Comparison of ENCODE assay signal across 19 cellular contexts in the genomic region with DNA sequence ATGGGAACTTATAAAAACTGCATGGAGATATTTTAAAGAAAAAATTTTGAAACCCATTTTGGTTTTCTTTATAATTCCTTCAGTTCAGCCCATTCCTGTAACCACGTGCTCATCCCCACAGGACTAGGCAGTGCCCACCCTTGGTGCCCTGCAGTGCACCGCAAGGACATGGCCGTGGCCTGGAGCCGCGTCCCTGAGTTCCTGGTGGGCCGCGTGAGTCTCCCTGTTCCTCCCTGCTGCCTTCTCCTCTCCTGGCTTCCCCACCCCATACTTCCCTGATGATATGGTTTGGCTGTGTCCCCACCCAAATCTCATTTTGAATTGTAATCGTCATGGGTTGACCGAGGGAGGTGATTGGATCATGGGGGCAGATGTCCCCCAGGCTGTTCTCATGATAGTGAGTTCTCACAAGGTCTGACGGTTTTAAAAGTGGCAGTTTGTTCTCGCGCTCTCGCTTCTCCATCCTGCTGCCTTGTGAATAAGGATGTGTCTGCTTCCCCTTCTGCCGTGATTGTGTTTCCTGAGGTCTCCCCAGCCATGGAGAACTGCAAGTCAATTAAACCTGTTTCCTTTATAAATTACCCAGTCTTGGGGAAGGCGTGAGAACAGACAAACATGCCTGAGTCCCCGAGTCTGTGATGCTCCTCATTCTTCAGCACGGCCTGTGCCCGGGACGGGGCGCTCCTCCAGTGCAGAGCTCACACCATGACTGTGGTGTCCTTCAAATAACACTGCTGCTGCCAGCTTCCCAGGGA. TPM values are rescaled to one million over a fixed set of nuclear protein-coding genes. Genes with fewer than 3 reads are reported as not detected.
A peak's percentile ranks its signal among the peaks of the same experiment; 100 is the strongest.
DNase-seq lines count a peak whose midpoint lies in the region; ATAC-seq and TF ChIP-seq lines count a peak whose summit lies in the region.
"Had no signal": no experiment of that assay in that cellular context is flagged by ENCODE, and none has a peak within 500 bp of the region (broad histone marks: within the 10 kb centered on the region; RNA-seq: fewer than 3 reads in every experiment).

No MANE protein-coding gene starts in this region.

- intact Hi-C loops in spleen (cut with DNase I; ENCODE audit: low total_unique reads), result no loop called here

- H3K9me3 ChIP-seq in T-helper 17 cell (ENCODE audit: control insufficient read depth, low read length, poor library complexity, severe bottlenecking) (no peaks in the 10 kb centered on the region), spleen (no peaks in the 10 kb centered on the region)

- H3K9me3 Mint-ChIP-seq in T-helper 2 cell treated with Interferon-gamma antibody and Interleukin-4, amounts not matched to agents 5 μg/mL and 100 μg/mL, for 36 hours, result no peaks in the 10 kb centered on the region
- H3K9me3 Mint-ChIP-seq: activated naive CD4-positive, alpha-beta T cell treated with anti-CD3 and anti-CD28 coated beads, Interleukin-2, amount 50 U/mL, for 72 hours; effector memory CD8-positive, alpha-beta T cell; stimulated activated memory B cell treated with anti-CD40 and anti-IgM and Interleukin-4, amounts not matched to agents 10 μg/mL and 1 μg/mL and 100 μg/mL, for 72 hours had no signal

- H3K27ac Mint-ChIP-seq in T-helper 17 cell, result peak overlapping the region; percentile 57
- H3K27ac Mint-ChIP-seq in T-helper 2 cell treated with Interferon-gamma antibody and Interleukin-4, amounts not matched to agents 5 μg/mL and 100 μg/mL, for 36 hours, result no peak overlapping the region
- H3K27ac Mint-ChIP-seq: effector memory CD8-positive, alpha-beta T cell; stimulated activated memory B cell treated with anti-CD40 and anti-IgM and Interleukin-4, amounts not matched to agents 10 μg/mL and 1 μg/mL and 100 μg/mL, for 72 hours had no signal

- H3K4me1 ChIP-seq in spleen, result peaks cover 0 to 43% (median 23%) of the 10 kb centered on the region in 6 donors

- WGBS in spleen, 5 donors, result 43 to 52% (median 48%) methylated on average over 20 of the region's 20 CpGs

- no peak for TF ChIP-seq POLR2A in spleen (IDR thresholded peaks at IDR 0.05)

- no peak overlapping the region for H3K4me3 Mint-ChIP-seq in T-helper 17 cell
- H3K4me3 Mint-ChIP-seq in T-helper 2 cell treated with Interferon-gamma antibody and Interleukin-4, amounts not matched to agents 5 μg/mL and 100 μg/mL, for 36 hours, result no peak overlapping the region
- H3K4me3 Mint-ChIP-seq: effector memory CD8-positive, alpha-beta T cell; stimulated activated memory B cell treated with anti-CD40 and anti-IgM and Interleukin-4, amounts not matched to agents 10 μg/mL and 1 μg/mL and 100 μg/mL, for 72 hours had no signal

- TF ChIP-seq CTCF in spleen (IDR thresholded peaks at IDR 0.05 in 8 of 11, conservative IDR thresholded peaks at IDR 0.05 in 3 of 11), result no peak

- peaks cover 8% of the 10 kb centered on the region for H3K36me3 Mint-ChIP-seq in T-helper 17 cell (ENCODE audit: low read depth)
- H3K36me3 Mint-ChIP-seq in T-helper 2 cell treated with Interferon-gamma antibody and Interleukin-4, amounts not matched to agents 5 μg/mL and 100 μg/mL, for 36 hours (ENCODE audit: low read depth), result no peaks in the 10 kb centered on the region
- H3K36me3 Mint-ChIP-seq: activated naive CD4-positive, alpha-beta T cell treated with anti-CD3 and anti-CD28 coated beads, Interleukin-2, amount 50 U/mL, for 72 hours had no signal

- H3K27me3 ChIP-seq in spleen (replicated peaks in 1 of 7), result no peaks in the 10 kb centered on the region

- ATAC-seq in T-helper 17 cell (no peak), GM21619 (IDR thresholded peaks at IDR 0.05; ENCODE audit: unreplicated experiment) (no peak)
- ATAC-seq: activated naive CD4-positive, alpha-beta T cell treated with anti-CD3 and anti-CD28 coated beads, Interleukin-2, amount 50 U/mL, for 72 hours; effector memory CD8-positive, alpha-beta T cell; PC-3; stimulated activated memory B cell treated with anti-CD40 and anti-IgM and Interleukin-4, amounts not matched to agents 10 μg/mL and 1 μg/mL and 100 μg/mL, for 72 hours had no signal

- no peak overlapping the region for H3K4me3 ChIP-seq in spleen
- H3K4me3 ChIP-seq: skin epidermis had no signal

- no peaks in the 10 kb centered on the region for H3K27me3 Mint-ChIP-seq in T-helper 17 cell
- no peaks in the 10 kb centered on the region for H3K27me3 Mint-ChIP-seq in T-helper 2 cell treated with Interferon-gamma antibody and Interleukin-4, amounts not matched to agents 5 μg/mL and 100 μg/mL, for 36 hours (ENCODE audit: low read depth)
- H3K27me3 Mint-ChIP-seq: effector memory CD8-positive, alpha-beta T cell; stimulated activated memory B cell treated with anti-CD40 and anti-IgM and Interleukin-4, amounts not matched to agents 10 μg/mL and 1 μg/mL and 100 μg/mL, for 72 hours had no signal

- H3K36me3 ChIP-seq in spleen, result peaks cover 0 to 71% (median 17%) of the 10 kb centered on the region in 6 donors

- peak overlapping the region in 7 of 8 donors; percentile 22 to 78 (median 68) for H3K27ac ChIP-seq in spleen

- peak; percentile 45 for DNase-seq in activated effector memory CD4-positive, alpha-beta T cell treated with anti-CD3 and anti-CD28 coated beads, Interleukin-2, amount 50 U/mL, for 16 hours
- no peak for DNase-seq in activated effector memory CD4-positive, alpha-beta T cell treated with Interleukin-2 at 50 U/mL for 16 hours
- no peak for DNase-seq in T-helper 17 cell
- DNase-seq in islet precursor cell, result peak; percentile 36
- peak; percentile 83 for DNase-seq in spleen
- no peak for DNase-seq in T-helper 2 cell treated with Interferon-gamma antibody and Interleukin-4, amounts not matched to agents 5 μg/mL and 100 μg/mL, for 36 hours (ENCODE audit: low spot score)
- DNase-seq in stimulated activated CD4-positive, alpha-beta T cell treated with anti-CD3 and anti-CD28 coated beads, Interleukin-15, amount 100 ng/mL, for 24 hours, result no peak
- DNase-seq: activated CD4-positive, CD25-positive, alpha-beta regulatory T cell; effector memory CD8-positive, alpha-beta T cell; mesendoderm; NCI-H2029; NCI-H524 treated with DMSO at 0.1 percent for 48 hours; occipital lobe; PC-3; SW 1271 had no signal

- peaks cover 5% of the 10 kb centered on the region for H3K4me1 Mint-ChIP-seq in T-helper 17 cell
- H3K4me1 Mint-ChIP-seq in T-helper 2 cell treated with Interferon-gamma antibody and Interleukin-4, amounts not matched to agents 5 μg/mL and 100 μg/mL, for 36 hours (ENCODE audit: low read depth), result no peaks in the 10 kb centered on the region

RNA-seq across cellular contexts. Expression of a gene that starts 31.6 kb away (rescaled TPM):
- total RNA-seq in T-helper 17 cell (10 to 100 TPM; 31.1 to 33.6 TPM), spleen (10 to 100 TPM; 47.5 to 91.7 (median 59.4) TPM)
- polyA plus RNA-seq in spleen, result 10 to 100 TPM; 21.7 to 42.4 (median 40.1) TPM

Comparison
In these comparisons a context has a peak if more than half of its experiments do, and no peak if none do; other contexts are left out.
1. DNase-seq: peak in activated effector memory CD4-positive, alpha-beta T cell treated with anti-CD3 and anti-CD28 coated beads, Interleukin-2, amount 50 U/mL, for 16 hours (single experiment), islet precursor cell (single experiment) and spleen (single experiment); none in activated effector memory CD4-positive, alpha-beta T cell treated with Interleukin-2 at 50 U/mL for 16 hours (single experiment), T-helper 17 cell (0 of 3), T-helper 2 cell treated with Interferon-gamma antibody and Interleukin-4, amounts not matched to agents 5 μg/mL and 100 μg/mL, for 36 hours (single experiment) and stimulated activated CD4-positive, alpha-beta T cell treated with anti-CD3 and anti-CD28 coated beads, Interleukin-15, amount 100 ng/mL, for 24 hours (single experiment).